In genomic region chr17:74712301-74712700, GRCh38 we compare ENCODE assay signal across 26 cellular contexts. TPM values are rescaled to one million over a fixed set of nuclear protein-coding genes. Genes with fewer than 3 reads are reported as not detected.
A peak's percentile ranks its signal among the peaks of the same experiment; 100 is the strongest.
DNase-seq lines count a peak whose midpoint lies in the region; ATAC-seq, FAIRE-seq and TF ChIP-seq lines count a peak whose summit lies in the region.
"Had no signal": no experiment of that assay in that cellular context is flagged by ENCODE, and none has a peak within 500 bp of the region (broad histone marks: within the 10 kb centered on the region; RNA-seq: fewer than 3 reads in every experiment).

No MANE protein-coding gene starts in this region.

- POLR2A ChIA-PET in HepG2 (lab: Yijun Ruan, JAX): no interaction called here
- POLR2A ChIA-PET in naive thymus-derived CD8-positive, alpha-beta T cell (lab: Charles Lee): interaction anchor here (0.7 to 0.9 kb wide), 3 partner anchors 9 to 30 kb away, joined by 3 to 4 read pairs (median 3); no protein-coding TSS in a partner anchor

- H3K4me3 Mint-ChIP-seq in central memory CD8-positive, alpha-beta T cell: peak overlapping the region; percentile 36
- H3K4me3 Mint-ChIP-seq in naive thymus-derived CD8-positive, alpha-beta T cell: peak overlapping the region in 1 of 10 donors; percentile 81

- no peaks in the 10 kb centered on the region for H3K9me3 ChIP-seq in right lobe of liver
- no peaks in the 10 kb centered on the region for H3K9me3 ChIP-seq in HepG2 (ENCODE audit: low read length)
- no peaks in the 10 kb centered on the region for H3K9me3 ChIP-seq in mucosa of rectum (ENCODE audit: control insufficient read depth in 2 of 2, low read length in 2 of 2)
- H3K9me3 ChIP-seq in upper lobe of right lung: no peaks in the 10 kb centered on the region
- H3K9me3 ChIP-seq: left ventricle myocardium inferior, Peyer's patch, psoas muscle had no signal

- H3K4me1 ChIP-seq in right lobe of liver (no peaks in the 10 kb centered on the region), HepG2 (ENCODE audit: insufficient read depth, low read length) (peaks cover 26% of the 10 kb centered on the region), mucosa of rectum (ENCODE audit: control insufficient read depth in 2 of 2, insufficient read depth in 2 of 2, low read length in 2 of 2) (peaks cover 0 to 9% of the 10 kb centered on the region in 2 donors), upper lobe of right lung (peaks cover 8% of the 10 kb centered on the region)
- H3K4me1 ChIP-seq: left ventricle myocardium inferior, psoas muscle had no signal

- H3K27ac Mint-ChIP-seq in central memory CD8-positive, alpha-beta T cell (ENCODE audit: low read depth): peak overlapping the region; percentile 16
- H3K27ac Mint-ChIP-seq in naive thymus-derived CD8-positive, alpha-beta T cell: peak overlapping the region in 3 of 10 donors; percentile 1 to 81 (median 3)

- TF ChIP-seq CTCF in right lobe of liver (IDR thresholded peaks at IDR 0.05): no peak
- no peak for TF ChIP-seq CTCF in HepG2 (CRISPR knock-in tag; IDR thresholded peaks at IDR 0.05)
- TF ChIP-seq CTCF in upper lobe of right lung (IDR thresholded peaks at IDR 0.05): no peak

- TF ChIP-seq POLR2A in right lobe of liver (IDR thresholded peaks at IDR 0.05) (no peak), HepG2 (IDR thresholded peaks at IDR 0.05; ENCODE audit: insufficient read depth in 1 of 2, low read depth in 2 of 2, low read length in 2 of 2) (no peak)

- no peak for TF ChIP-seq RAD21 in HepG2 (CRISPR knock-in tag; IDR thresholded peaks at IDR 0.05)

- no peaks in the 10 kb centered on the region for H3K36me3 Mint-ChIP-seq in central memory CD8-positive, alpha-beta T cell (ENCODE audit: insufficient read depth)
- no peaks in the 10 kb centered on the region for H3K36me3 Mint-ChIP-seq in naive thymus-derived CD8-positive, alpha-beta T cell
- H3K36me3 Mint-ChIP-seq: T-cell had no signal

- H3K9ac ChIP-seq in HepG2 (ENCODE audit: insufficient read depth, low read depth, low read length): no peak overlapping the region
- H3K9ac ChIP-seq in mucosa of rectum (ENCODE audit: low read depth in 1 of 2, low read length in 2 of 2): peak overlapping the region in 1 of 2 donors; percentile 22

- FAIRE-seq in HepG2 (lab: Jason Lieb, UNC): no peak
- FAIRE-seq: A204.1, GM19239, H54 had no signal

- H3K27me3 Mint-ChIP-seq in central memory CD8-positive, alpha-beta T cell: peaks cover 29% of the 10 kb centered on the region
- peaks cover 2 to 19% (median 5%) of the 10 kb centered on the region in 5 donors for H3K27me3 Mint-ChIP-seq in naive thymus-derived CD8-positive, alpha-beta T cell

- CTCF ChIA-PET in HepG2 (lab: Yijun Ruan, JAX; ENCODE audit: low intra/inter-chr PET ratio, low total read pairs): no interaction called here

- H3K27me3 ChIP-seq in right lobe of liver (no peaks in the 10 kb centered on the region), HepG2 (ENCODE audit: control insufficient read depth in 1 of 2, insufficient read depth in 2 of 2, low read length in 2 of 2) (peaks cover 0 to 37% of the 10 kb centered on the region in 2 experiments; a peak in 4 of 5 replicates), mucosa of rectum (ENCODE audit: control insufficient read depth in 2 of 2, insufficient read depth in 2 of 2, low read length in 2 of 2) (peaks cover 6 to 10% of the 10 kb centered on the region in 2 donors), upper lobe of right lung (no peaks in the 10 kb centered on the region)
- H3K27me3 ChIP-seq: brain microvascular endothelial cell, Peyer's patch had no signal

- peaks cover 19% of the 10 kb centered on the region for H3K4me1 Mint-ChIP-seq in central memory CD8-positive, alpha-beta T cell
- H3K4me1 Mint-ChIP-seq in naive thymus-derived CD8-positive, alpha-beta T cell: peaks cover 4 to 35% (median 8%) of the 10 kb centered on the region in 4 donors

- no peak for TF ChIP-seq EP300 in HepG2 (IDR thresholded peaks at IDR 0.05; ENCODE audit: low read depth in 2 of 2, low read length in 2 of 2)
- no peak for TF ChIP-seq EP300 in HepG2 (CRISPR knock-in tag; IDR thresholded peaks at IDR 0.05; ENCODE audit: borderline replicate concordance)

- H3K36me3 ChIP-seq in right lobe of liver (no peaks in the 10 kb centered on the region), HepG2 (replicated peaks in 1 of 2; ENCODE audit: control insufficient read depth in 1 of 2, insufficient read depth in 2 of 2, low read length in 2 of 2) (no peaks in the 10 kb centered on the region), mucosa of rectum (ENCODE audit: control insufficient read depth in 2 of 2, insufficient read depth in 2 of 2, low read length in 2 of 2) (no peaks in the 10 kb centered on the region), upper lobe of right lung (no peaks in the 10 kb centered on the region)
- H3K36me3 ChIP-seq: brain microvascular endothelial cell, left ventricle myocardium inferior, Peyer's patch had no signal

- H2AFZ ChIP-seq in HepG2 (ENCODE audit: low read length): no peak overlapping the region

- intact Hi-C loops in right lobe of liver (cut with DNase I) (no loop called here), HepG2 (cut with micrococcal nuclease; ENCODE audit: unreplicated experiment) (no loop called here), upper lobe of right lung (cut with DNase I) (no loop called here)

- no TSS peak for BruUV-seq in HepG2 (replicated peaks; lab: Mats Ljungman, UMichigan)

- peak overlapping the region in 1 of 3 donors; percentile 4 for H3K4me3 ChIP-seq in right lobe of liver
- H3K4me3 ChIP-seq in HepG2 (replicated peaks in 1 of 3; ENCODE audit: insufficient read depth in 1 of 3, low read depth in 2 of 3, low read length in 3 of 3): no peak overlapping the region
- H3K4me3 ChIP-seq in mucosa of rectum (ENCODE audit: low read length in 2 of 2): peak overlapping the region; percentile 41 to 57
- peak overlapping the region; percentile 43 for H3K4me3 ChIP-seq in upper lobe of right lung
- H3K4me3 ChIP-seq: left ventricle myocardium inferior, psoas muscle had no signal

- H3K27ac ChIP-seq in right lobe of liver (no peak overlapping the region), HepG2 (ENCODE audit: extremely low read length, insufficient read depth, low read length) (no peak overlapping the region), mucosa of rectum (ENCODE audit: low read depth in 2 of 2, low read length in 2 of 2) (no peak overlapping the region), upper lobe of right lung (peak overlapping the region; percentile 32)
- H3K27ac ChIP-seq: brain microvascular endothelial cell, left ventricle myocardium inferior, psoas muscle had no signal

- in situ Hi-C loops in HepG2 (cut with HindIII; ENCODE audit: extremely low pct_ligation_motif_present, low pct_unique_long_range_greater_than_20kb): no loop called here

- H3K79me2 ChIP-seq in HepG2 (ENCODE audit: insufficient read depth, low read length): no peaks in the 10 kb centered on the region

- H3K9me3 Mint-ChIP-seq in central memory CD8-positive, alpha-beta T cell: no peaks in the 10 kb centered on the region
- no peaks in the 10 kb centered on the region for H3K9me3 Mint-ChIP-seq in naive thymus-derived CD8-positive, alpha-beta T cell
- H3K9me3 Mint-ChIP-seq: T-cell had no signal

- ATAC-seq in right lobe of liver (peak in 3 of 4 donors; percentile 19 to 34 (median 24)), HepG2 (no peak; the same call in 1 of the 3 replicates), upper lobe of right lung (no peak)
- no peak for ATAC-seq in central memory CD8-positive, alpha-beta T cell (replicated peaks; ENCODE audit: extremely low read depth, poor library complexity, severe bottlenecking)
- ATAC-seq in naive thymus-derived CD8-positive, alpha-beta T cell: no peak
- ATAC-seq: T-cell had no signal

- H4K20me1 ChIP-seq in HepG2 (ENCODE audit: insufficient read depth, low read length): 0 out of 2 replicates have a peak, but pooled peaks cover 4% of the 10 kb centered on the region

- 47% methylated on average over 7 of the region's 7 CpGs for WGBS in right lobe of liver (ENCODE audit: insufficient coverage, low coverage, low lambda C conversion rate, missing lambda C conversion rate)
- 32% methylated on average over 7 of the region's 7 CpGs for WGBS in HepG2 (ENCODE audit: low lambda C conversion rate)

- H3K4me2 ChIP-seq in HepG2 (ENCODE audit: low read depth, low read length): no peak overlapping the region

- no peak for DNase-seq in right lobe of liver
- DNase-seq in HepG2 (ENCODE audit: low spot score): no peak
- no peak for DNase-seq in central memory CD8-positive, alpha-beta T cell (ENCODE audit: low spot score in 2 of 2)
- DNase-seq in upper lobe of right lung: peak; percentile 52
- DNase-seq in NCI-H748 treated with DMSO at 0.1 percent for 48 hours (lab: John Stamatoyannopoulos, UW): no peak
- no peak for DNase-seq in activated effector memory CD4-positive, alpha-beta T cell treated with Interleukin-2 at 50 U/mL for 16 hours
- no peak for DNase-seq in naive thymus-derived CD8-positive, alpha-beta T cell
- DNase-seq: amniotic stem cell; brain microvascular endothelial cell; DMS53; effector CD4-positive, alpha-beta T cell; NCI-H1048; NCI-H1694 treated with DMSO at 0.1 percent for 48 hours; NCI-H524 treated with DMSO at 0.1 percent for 48 hours; stimulated activated CD4-positive, alpha-beta T cell treated with anti-CD3 and anti-CD28 coated beads, Interleukin-15, amount 100 ng/mL, for 24 hours; stimulated activated naive CD4-positive, alpha-beta T cell treated with Interleukin-2 at 50 U/mL for 16 hours had no signal

RNA-seq across cellular contexts. Expression of gene CD300LF, which starts 0.4 kb away (rescaled TPM):
- total RNA-seq in right lobe of liver (1 to 10 TPM in 2 of 6 experiments, under 1 TPM in 3, not detected in 1; 0.44 to 2.6 (median 0.74) TPM), HepG2 (2016; rRNA removed; fragmentation: Illumina TruSeq; extraction: Trizol) (not detected in 2 replicates), upper lobe of right lung (38.0 TPM)
- not detected in 2 replicates for total RNA-seq in HepG2 (2016; cell fraction: cytosol; rRNA removed; fragmentation: Illumina TruSeq; extraction: Trizol; ENCODE audit: low read depth)
- not detected in 2 replicates for total RNA-seq in HepG2 (2016; cell fraction: insoluble cytoplasmic fraction; rRNA removed; fragmentation: Illumina TruSeq; extraction: Trizol)
- not detected in 2 replicates for total RNA-seq in HepG2 (2016; cell fraction: membrane; rRNA removed; fragmentation: Illumina TruSeq; extraction: Trizol)
- not detected in 2 replicates for total RNA-seq in HepG2 (2016; cell fraction: nucleus; rRNA removed; fragmentation: Illumina TruSeq; extraction: Trizol)
- not detected in 2 replicates for polyA plus RNA-seq in HepG2 (2011; rRNA removed)
- polyA plus RNA-seq in HepG2 (2011; cell fraction: cytosol; rRNA removed): not detected in 2 replicates
- polyA plus RNA-seq in HepG2 (2011; cell fraction: nucleus; rRNA removed): not detected in 2 replicates
- polyA plus RNA-seq in HepG2 (2012): not detected in 2 replicates
- polyA plus RNA-seq in HepG2 (2016; cell fraction: cytosol; fragmentation: Illumina TruSeq; extraction: Trizol; ENCODE audit: low read depth): not detected in 2 replicates
- not detected in 2 replicates for polyA plus RNA-seq in HepG2 (2016; cell fraction: insoluble cytoplasmic fraction; fragmentation: Illumina TruSeq; extraction: Trizol; ENCODE audit: low read depth)
- polyA plus RNA-seq in HepG2 (2016; cell fraction: membrane; fragmentation: Illumina TruSeq; extraction: Trizol; ENCODE audit: low read depth): not detected in 2 replicates
- not detected in 2 replicates for polyA plus RNA-seq in HepG2 (2016; cell fraction: nucleus; fragmentation: Illumina TruSeq; extraction: Trizol; ENCODE audit: insufficient read depth, low read depth)
- polyA minus RNA-seq in HepG2 (2011; rRNA and poly(A)+ RNA removed; ENCODE audit: low replicate concordance): not detected in 2 replicates
- polyA minus RNA-seq in HepG2 (2011; cell fraction: cytosol; rRNA and poly(A)+ RNA removed): not detected in 2 replicates
- polyA minus RNA-seq in HepG2 (2011; cell fraction: nucleus; rRNA and poly(A)+ RNA removed): not detected in 2 replicates
- under 1 TPM in 1 of 2 experiments, not detected in 1; 0.36 TPM for total RNA-seq in naive thymus-derived CD8-positive, alpha-beta T cell
- not detected for polyA plus RNA-seq in naive thymus-derived CD8-positive, alpha-beta T cell
- total RNA-seq: chondrocyte, glomerular endothelial cell had no signal

RNA-seq across cellular contexts. Expression of gene RAB37, which starts 24.8 kb away (rescaled TPM):
- total RNA-seq in right lobe of liver (10 to 100 TPM in 3 of 6 experiments, 1 to 10 TPM in 3; 5.0 to 14.4 (median 9.0) TPM), HepG2 (2016; rRNA removed; fragmentation: Illumina TruSeq; extraction: Trizol) (0.91 and 1.1 TPM in 2 replicates), upper lobe of right lung (6.8 TPM)
- 0.30 TPM in 1 of 2 replicates, not detected in the other for total RNA-seq in HepG2 (2016; cell fraction: cytosol; rRNA removed; fragmentation: Illumina TruSeq; extraction: Trizol; ENCODE audit: low read depth)
- total RNA-seq in HepG2 (2016; cell fraction: insoluble cytoplasmic fraction; rRNA removed; fragmentation: Illumina TruSeq; extraction: Trizol): 0.73 and 1.0 TPM in 2 replicates
- 0.83 and 0.93 TPM in 2 replicates for total RNA-seq in HepG2 (2016; cell fraction: membrane; rRNA removed; fragmentation: Illumina TruSeq; extraction: Trizol)
- 0.96 and 1.3 TPM in 2 replicates for total RNA-seq in HepG2 (2016; cell fraction: nucleus; rRNA removed; fragmentation: Illumina TruSeq; extraction: Trizol)
- polyA plus RNA-seq in HepG2 (2011; rRNA removed): 3.7 and 4.7 TPM in 2 replicates
- 2.1 and 2.8 TPM in 2 replicates for polyA plus RNA-seq in HepG2 (2011; cell fraction: cytosol; rRNA removed)
- 7.0 and 8.4 TPM in 2 replicates for polyA plus RNA-seq in HepG2 (2011; cell fraction: nucleus; rRNA removed)
- polyA plus RNA-seq in HepG2 (2012): 1.8 and 2.4 TPM in 2 replicates
- 0.18 and 0.22 TPM in 2 replicates for polyA plus RNA-seq in HepG2 (2016; cell fraction: cytosol; fragmentation: Illumina TruSeq; extraction: Trizol; ENCODE audit: low read depth)
- 0.83 and 0.93 TPM in 2 replicates for polyA plus RNA-seq in HepG2 (2016; cell fraction: insoluble cytoplasmic fraction; fragmentation: Illumina TruSeq; extraction: Trizol; ENCODE audit: low read depth)
- 0.48 and 0.49 TPM in 2 replicates for polyA plus RNA-seq in HepG2 (2016; cell fraction: membrane; fragmentation: Illumina TruSeq; extraction: Trizol; ENCODE audit: low read depth)
- polyA plus RNA-seq in HepG2 (2016; cell fraction: nucleus; fragmentation: Illumina TruSeq; extraction: Trizol; ENCODE audit: insufficient read depth, low read depth): 2.4 and 2.8 TPM in 2 replicates
- 2.2 TPM in 1 of 2 replicates, not detected in the other for polyA minus RNA-seq in HepG2 (2011; rRNA and poly(A)+ RNA removed; ENCODE audit: low replicate concordance)
- 0.70 and 2.0 TPM in 2 replicates for polyA minus RNA-seq in HepG2 (2011; cell fraction: cytosol; rRNA and poly(A)+ RNA removed)
- 1.4 and 1.7 TPM in 2 replicates for polyA minus RNA-seq in HepG2 (2011; cell fraction: nucleus; rRNA and poly(A)+ RNA removed)
- total RNA-seq in naive thymus-derived CD8-positive, alpha-beta T cell: 10 to 100 TPM; 34.0 to 35.9 TPM
- 100 to 1,000 TPM in 1 of 3 donors, 10 to 100 TPM in 2; 55.3 to 108 (median 76.0) TPM for polyA plus RNA-seq in naive thymus-derived CD8-positive, alpha-beta T cell
- total RNA-seq: glomerular endothelial cell had no signal

RNA-seq across cellular contexts. Expression of gene NHERF1, which starts 36.1 kb away (rescaled TPM):
- total RNA-seq in right lobe of liver (100 to 1,000 TPM; 105 to 218 (median 161) TPM), HepG2 (2016; rRNA removed; fragmentation: Illumina TruSeq; extraction: Trizol) (138 and 169 TPM in 2 replicates), upper lobe of right lung (28.4 TPM)
- total RNA-seq in HepG2 (2016; cell fraction: cytosol; rRNA removed; fragmentation: Illumina TruSeq; extraction: Trizol; ENCODE audit: low read depth): 27.0 and 28.2 TPM in 2 replicates
- 118 and 171 TPM in 2 replicates for total RNA-seq in HepG2 (2016; cell fraction: insoluble cytoplasmic fraction; rRNA removed; fragmentation: Illumina TruSeq; extraction: Trizol)
- 64.4 and 79.9 TPM in 2 replicates for total RNA-seq in HepG2 (2016; cell fraction: membrane; rRNA removed; fragmentation: Illumina TruSeq; extraction: Trizol)
- total RNA-seq in HepG2 (2016; cell fraction: nucleus; rRNA removed; fragmentation: Illumina TruSeq; extraction: Trizol): 75.3 and 85.2 TPM in 2 replicates
- polyA plus RNA-seq in HepG2 (2011; rRNA removed): 266 and 269 TPM in 2 replicates
- polyA plus RNA-seq in HepG2 (2011; cell fraction: cytosol; rRNA removed): 232 and 243 TPM in 2 replicates
- 152 and 164 TPM in 2 replicates for polyA plus RNA-seq in HepG2 (2011; cell fraction: nucleus; rRNA removed)
- polyA plus RNA-seq in HepG2 (2012): 209 and 226 TPM in 2 replicates
- polyA plus RNA-seq in HepG2 (2016; cell fraction: cytosol; fragmentation: Illumina TruSeq; extraction: Trizol; ENCODE audit: low read depth): 52.4 and 55.7 TPM in 2 replicates
- polyA plus RNA-seq in HepG2 (2016; cell fraction: insoluble cytoplasmic fraction; fragmentation: Illumina TruSeq; extraction: Trizol; ENCODE audit: low read depth): 275 and 359 TPM in 2 replicates
- polyA plus RNA-seq in HepG2 (2016; cell fraction: membrane; fragmentation: Illumina TruSeq; extraction: Trizol; ENCODE audit: low read depth): 109 and 126 TPM in 2 replicates
- polyA plus RNA-seq in HepG2 (2016; cell fraction: nucleus; fragmentation: Illumina TruSeq; extraction: Trizol; ENCODE audit: insufficient read depth, low read depth): 248 and 253 TPM in 2 replicates
- 92.0 and 295 TPM in 2 replicates for polyA minus RNA-seq in HepG2 (2011; rRNA and poly(A)+ RNA removed; ENCODE audit: low replicate concordance)
- 130 and 139 TPM in 2 replicates for polyA minus RNA-seq in HepG2 (2011; cell fraction: cytosol; rRNA and poly(A)+ RNA removed)
- polyA minus RNA-seq in HepG2 (2011; cell fraction: nucleus; rRNA and poly(A)+ RNA removed): 62.8 and 68.1 TPM in 2 replicates
- 100 to 1,000 TPM; 158 to 164 TPM for total RNA-seq in naive thymus-derived CD8-positive, alpha-beta T cell
- 100 to 1,000 TPM; 277 to 351 (median 324) TPM for polyA plus RNA-seq in naive thymus-derived CD8-positive, alpha-beta T cell

Comparison
In these comparisons a context has a peak if more than half of its experiments do, and no peak if none do; other contexts are left out.
1. ATAC-seq: peak in right lobe of liver (3 of 4); none in HepG2 (single experiment), central memory CD8-positive, alpha-beta T cell (single experiment), upper lobe of right lung (single experiment) and naive thymus-derived CD8-positive, alpha-beta T cell (0 of 2).
2. H3K4me3 ChIP-seq: peak in mucosa of rectum (2 of 2) and upper lobe of right lung (single experiment); none in HepG2 (0 of 3).
3. RNA of gene CD300LF, which starts 0.4 kb away (total RNA-seq): 38.0 TPM in upper lobe of right lung (single experiment); 0.44 to 2.6 TPM in right lobe of liver, 0.36 TPM in naive thymus-derived CD8-positive, alpha-beta T cell and not detected in HepG2; every median in the first group is over 10 times any median in the second.